25 cellular contexts compared by ENCODE assay signal in the genomic region with DNA sequence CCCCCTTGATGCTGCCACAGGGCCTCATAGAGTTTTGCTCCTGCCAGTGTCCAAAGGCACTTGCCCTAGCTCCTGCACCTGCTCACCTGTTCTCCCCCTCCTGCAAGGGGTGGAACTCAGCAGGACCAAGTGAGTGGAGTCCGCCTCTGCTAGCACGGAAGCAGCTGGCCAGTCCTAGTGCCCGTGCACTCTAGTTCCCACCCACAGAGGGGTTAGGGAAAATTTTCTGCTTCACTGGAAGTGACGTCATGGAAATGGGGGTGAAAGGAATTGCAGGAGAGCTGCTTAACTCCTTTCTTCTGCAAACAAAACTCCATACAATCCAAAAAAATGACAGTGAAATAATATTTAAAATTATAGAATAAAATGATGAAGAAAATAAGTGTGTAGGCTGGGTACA.
"Had no signal": no experiment of that assay in that cellular context is flagged by ENCODE, and none has a peak within 500 bp of the region (broad histone marks: within the 10 kb centered on the region; RNA-seq: fewer than 3 reads in every experiment).

No MANE protein-coding gene starts in this region.

- H3K36me3 ChIP-seq: ascending aorta, cardiac muscle cell, MG63, WERI-Rb-1 had no signal

- H3K27ac ChIP-seq: ascending aorta, cardiac muscle cell, SK-N-MC, WERI-Rb-1 had no signal

- ATAC-seq: activated CD8-positive, alpha-beta T cell treated with anti-CD3 and anti-CD28 coated beads for 36 hours; activated T-cell treated with anti-CD3 and anti-CD28 coated beads, Interleukin-2, amount 50 U/mL, for 72 hours; activated T-helper 17 cell treated with anti-CD3 and anti-CD28 coated beads, Interleukin-2, amount 50 U/mL, for 72 hours; Panc1 had no signal

- H3K4me3 ChIP-seq: ascending aorta, cardiac muscle cell, MG63, SK-N-MC had no signal

- H3K4me1 ChIP-seq: ascending aorta had no signal

- H3K27me3 ChIP-seq: ascending aorta, cardiac muscle cell, MG63 had no signal

- H3K9me3 ChIP-seq: ascending aorta, MG63 had no signal

- DNase-seq: activated CD4-positive, alpha-beta T cell treated with anti-CD3 and anti-CD28 coated beads, Interleukin-2, amount 10 ng/mL, durations not matched to agents 24 days and 14 days; activated CD4-positive, alpha-beta T cell treated with anti-CD3 and anti-CD28 coated beads, Interleukin-2, amount 50 U/mL, for 4 hours; activated CD8-positive, alpha-beta T cell treated with anti-CD3 and anti-CD28 coated beads for 36 hours; activated effector memory CD4-positive, alpha-beta T cell treated with anti-CD3 and anti-CD28 coated beads, Interleukin-2, amount 50 U/mL, for 16 hours; activated naive CD4-positive, alpha-beta T cell; activated naive CD8-positive, alpha-beta T cell treated with anti-CD3 and anti-CD28 coated beads, Interleukin-2, amount 10 ng/mL, durations not matched to agents 7 days and 5 days; activated T-cell treated with anti-CD3 and anti-CD28 coated beads, Interleukin-2, amount 50 U/mL, for 1 hour; activated T-cell treated with anti-CD3 and anti-CD28 coated beads, Interleukin-2, amount 50 U/mL, for 72 hours; amygdala; Kasumi-1; KG1; MG63; NCI-H1048; NCI-H1105 treated with DMSO at 0.1 percent for 48 hours; NCI-H1436; NCI-H1694; NCI-H2029; NCI-H524; T1000; WERI-Rb-1 had no signal
